8 cellular contexts compared by ENCODE assay signal in the genomic region with DNA sequence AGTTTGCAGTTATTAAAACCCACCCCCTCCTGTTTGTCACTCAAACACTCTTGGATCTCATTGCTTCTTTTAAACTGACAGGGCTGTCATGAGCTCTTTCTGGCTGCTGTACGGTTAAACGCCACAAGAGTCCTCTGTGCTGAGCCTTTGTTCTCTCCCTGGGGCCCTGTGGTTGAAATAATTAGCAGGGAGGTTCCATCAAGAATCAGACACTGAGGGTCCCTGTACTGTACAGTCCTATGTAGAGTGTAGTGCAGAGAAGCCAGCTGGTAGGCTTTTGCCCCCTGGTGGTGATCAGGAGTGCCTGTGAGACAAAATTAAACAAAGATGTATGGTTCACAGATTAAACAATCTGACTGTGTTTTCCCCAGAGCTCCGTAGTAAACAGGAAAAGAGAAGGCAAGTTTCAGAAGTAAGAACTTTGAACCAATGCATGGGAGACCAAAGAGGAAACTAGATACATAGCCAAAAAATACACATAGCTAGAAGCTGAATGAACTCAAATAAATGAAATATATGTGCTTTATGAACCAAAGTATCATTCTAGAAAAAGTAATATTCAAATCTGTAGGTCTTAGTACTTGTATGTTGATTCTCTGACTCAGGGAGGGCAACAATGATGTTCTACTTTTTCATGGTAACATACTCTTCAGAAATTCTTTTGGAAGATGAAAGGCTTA. TPM values are rescaled to one million over a fixed set of nuclear protein-coding genes. Genes with fewer than 3 reads are reported as not detected.
DNase-seq lines count a peak whose midpoint lies in the region; ATAC-seq and TF ChIP-seq lines count a peak whose summit lies in the region.

No MANE protein-coding gene starts in this region.

- TF ChIP-seq EP300 in Ishikawa (IDR thresholded peaks at IDR 0.05; ENCODE audit: borderline replicate concordance), result no peak

- H3K4me1 Mint-ChIP-seq in natural killer cell, result peaks cover 23 to 32% of the 10 kb centered on the region in 2 donors

- H3K4me3 Mint-ChIP-seq in natural killer cell, result no peak overlapping the region

- peaks cover 0 to 2% of the 10 kb centered on the region in 2 donors for H3K27me3 Mint-ChIP-seq in natural killer cell (ENCODE audit: low read depth in 2 of 2)

- peak overlapping the region; percentile 95 for H3K9ac ChIP-seq in OCI-LY1 (ENCODE audit: low read length)

- no peaks in the 10 kb centered on the region for H3K9me3 ChIP-seq in OCI-LY1 (ENCODE audit: low read length)

- no peaks in the 10 kb centered on the region for H4K20me1 ChIP-seq in OCI-LY1 (ENCODE audit: insufficient read depth, low read length)

- peak overlapping the region; percentile 76 for H3K4me3 ChIP-seq in OCI-LY1 (ENCODE audit: low read depth, low read length, poor library complexity, severe bottlenecking)

- peaks cover 30% of the 10 kb centered on the region for H3K79me2 ChIP-seq in OCI-LY1 (ENCODE audit: insufficient read depth, low read length)

- DNase-seq in DMS153 (lab: John Stamatoyannopoulos, UW) (peak; percentile 90), natural killer cell (peak; percentile 35)
- DNase-seq in activated CD8-positive, alpha-beta memory T cell treated with anti-CD3 and anti-CD28 coated beads, Interleukin-2, amount 50 U/mL, for 48 hours, result peak; percentile 68
- peak; percentile 37 to 86 (median 73) for DNase-seq in stimulated activated naive CD4-positive, alpha-beta T cell (lab: John Stamatoyannopoulos, UW)

- H3K36me3 Mint-ChIP-seq in natural killer cell, result no peaks in the 10 kb centered on the region

- peaks cover 5% of the 10 kb centered on the region; the same call in 1 of the 2 replicates for H3K36me3 ChIP-seq in OCI-LY1 (ENCODE audit: insufficient read depth, low read length)

- H3K27ac ChIP-seq in OCI-LY1 (ENCODE audit: low read depth, low read length, poor library complexity, severe bottlenecking), result peak overlapping the region; percentile 93

- ATAC-seq in GM21528 (IDR thresholded peaks at IDR 0.05; ENCODE audit: low FRiP score, unreplicated experiment) (peak; percentile 65), esophagus mucosa (peak; percentile 71), natural killer cell (peak; percentile 57 to 82 (median 63))

- no peaks in the 10 kb centered on the region for H3K27me3 ChIP-seq in OCI-LY1 (ENCODE audit: insufficient read depth, low read length)

- H3F3A ChIP-seq in OCI-LY1 (ENCODE audit: insufficient read depth, low read length), result no peaks in the 10 kb centered on the region

- H2AFZ ChIP-seq in OCI-LY1 (ENCODE audit: low read length), result peak overlapping the region; percentile 59; the same call in 1 of the 2 replicates

- peak overlapping the region; percentile 82 for H3K4me2 ChIP-seq in OCI-LY1 (ENCODE audit: low read length)

- no peaks in the 10 kb centered on the region for H3K9me2 ChIP-seq in OCI-LY1 (ENCODE audit: low read depth, low read length)

- TF ChIP-seq CTCF in OCI-LY1 (IDR thresholded peaks at IDR 0.05; ENCODE audit: low read length), result peak; percentile 96
- TF ChIP-seq CTCF in natural killer cell (IDR thresholded peaks at IDR 0.05), result peak; percentile 88

- TF ChIP-seq RAD21 in Ishikawa (IDR thresholded peaks at IDR 0.05; ENCODE audit: low read depth), result peak; percentile 92

- no peak overlapping the region for H3K27ac Mint-ChIP-seq in natural killer cell

- no peaks in the 10 kb centered on the region for H3K9me3 Mint-ChIP-seq in natural killer cell

- H3K4me1 ChIP-seq in OCI-LY1 (ENCODE audit: insufficient read depth, low read length, severe bottlenecking), result peaks cover 36% of the 10 kb centered on the region

- intact Hi-C loops in natural killer cell (cut with micrococcal nuclease), result loop anchor here (1.0 to 5.0 kb wide), 4 partner anchors 64 to 351 kb away; no protein-coding TSS in a partner anchor

TF ChIP-seq in Ishikawa, 13 proteins besides CTCF, POLR2A, EP300 and RAD21:
- TF ChIP-seq YY1 (IDR thresholded peaks at IDR 0.05; ENCODE audit: low read depth) (no peak), TAF1 (IDR thresholded peaks at IDR 0.05; ENCODE audit: low read depth) (no peak), TCF12 (IDR thresholded peaks at IDR 0.05; ENCODE audit: low read depth) (no peak), TEAD4 (IDR thresholded peaks at IDR 0.05) (no peak), CREB1 (IDR thresholded peaks at IDR 0.05; ENCODE audit: low read depth) (no peak), ZBTB7A (IDR thresholded peaks at IDR 0.05; ENCODE audit: low read depth) (no peak), NFIC (IDR thresholded peaks at IDR 0.05) (no peak), CEBPB (IDR thresholded peaks at IDR 0.05) (no peak), FOXM1 (IDR thresholded peaks at IDR 0.05; ENCODE audit: borderline replicate concordance, low read depth) (no peak)
- TF ChIP-seq, protein P1, sequence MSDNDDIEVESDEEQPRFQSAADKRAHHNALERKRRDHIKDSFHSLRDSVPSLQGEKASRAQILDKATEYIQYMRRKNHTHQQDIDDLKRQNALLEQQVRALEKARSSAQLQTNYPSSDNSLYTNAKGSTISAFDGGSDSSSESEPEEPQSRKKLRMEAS (IDR thresholded peaks at IDR 0.05), result no peak
- TF ChIP-seq, protein P2, sequence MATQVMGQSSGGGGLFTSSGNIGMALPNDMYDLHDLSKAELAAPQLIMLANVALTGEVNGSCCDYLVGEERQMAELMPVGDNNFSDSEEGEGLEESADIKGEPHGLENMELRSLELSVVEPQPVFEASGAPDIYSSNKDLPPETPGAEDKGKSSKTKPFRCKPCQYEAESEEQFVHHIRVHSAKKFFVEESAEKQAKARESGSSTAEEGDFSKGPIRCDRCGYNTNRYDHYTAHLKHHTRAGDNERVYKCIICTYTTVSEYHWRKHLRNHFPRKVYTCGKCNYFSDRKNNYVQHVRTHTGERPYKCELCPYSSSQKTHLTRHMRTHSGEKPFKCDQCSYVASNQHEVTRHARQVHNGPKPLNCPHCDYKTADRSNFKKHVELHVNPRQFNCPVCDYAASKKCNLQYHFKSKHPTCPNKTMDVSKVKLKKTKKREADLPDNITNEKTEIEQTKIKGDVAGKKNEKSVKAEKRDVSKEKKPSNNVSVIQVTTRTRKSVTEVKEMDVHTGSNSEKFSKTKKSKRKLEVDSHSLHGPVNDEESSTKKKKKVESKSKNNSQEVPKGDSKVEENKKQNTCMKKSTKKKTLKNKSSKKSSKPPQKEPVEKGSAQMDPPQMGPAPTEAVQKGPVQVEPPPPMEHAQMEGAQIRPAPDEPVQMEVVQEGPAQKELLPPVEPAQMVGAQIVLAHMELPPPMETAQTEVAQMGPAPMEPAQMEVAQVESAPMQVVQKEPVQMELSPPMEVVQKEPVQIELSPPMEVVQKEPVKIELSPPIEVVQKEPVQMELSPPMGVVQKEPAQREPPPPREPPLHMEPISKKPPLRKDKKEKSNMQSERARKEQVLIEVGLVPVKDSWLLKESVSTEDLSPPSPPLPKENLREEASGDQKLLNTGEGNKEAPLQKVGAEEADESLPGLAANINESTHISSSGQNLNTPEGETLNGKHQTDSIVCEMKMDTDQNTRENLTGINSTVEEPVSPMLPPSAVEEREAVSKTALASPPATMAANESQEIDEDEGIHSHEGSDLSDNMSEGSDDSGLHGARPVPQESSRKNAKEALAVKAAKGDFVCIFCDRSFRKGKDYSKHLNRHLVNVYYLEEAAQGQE (IDR thresholded peaks at IDR 0.05; ENCODE audit: low read depth), result no peak
- TF ChIP-seq, protein P3, sequence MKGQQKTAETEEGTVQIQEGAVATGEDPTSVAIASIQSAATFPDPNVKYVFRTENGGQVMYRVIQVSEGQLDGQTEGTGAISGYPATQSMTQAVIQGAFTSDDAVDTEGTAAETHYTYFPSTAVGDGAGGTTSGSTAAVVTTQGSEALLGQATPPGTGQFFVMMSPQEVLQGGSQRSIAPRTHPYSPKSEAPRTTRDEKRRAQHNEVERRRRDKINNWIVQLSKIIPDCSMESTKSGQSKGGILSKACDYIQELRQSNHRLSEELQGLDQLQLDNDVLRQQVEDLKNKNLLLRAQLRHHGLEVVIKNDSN (IDR thresholded peaks at IDR 0.05), result no peak
TF ChIP-seq in Ishikawa: peak in this region for 0.

RNA-seq across cellular contexts. Expression of a gene that starts 1.4 kb away (rescaled TPM):
- total RNA-seq in esophagus mucosa (17.3 TPM), natural killer cell (100 to 1,000 TPM; 124 to 166 (median 144) TPM)

RNA-seq across cellular contexts. Expression of a gene that starts 10.0 kb away (rescaled TPM):
- total RNA-seq in esophagus mucosa (not detected), natural killer cell (1 to 10 TPM in 1 of 3 donors, under 1 TPM in 2; 0.56 to 1.9 (median 0.58) TPM)

Comparison
In these comparisons a context has a peak if more than half of its experiments do, and no peak if none do; other contexts are left out.
1. Peak in every context shown above with its lines: DNase-seq, ATAC-seq, H3K4me3 ChIP-seq and H3K27ac ChIP-seq.
2. DNase-seq: peak in every context shown above with its lines; median percentile 90 in DMS153; 73 in stimulated activated naive CD4-positive, alpha-beta T cell; 68 in activated CD8-positive, alpha-beta memory T cell treated with anti-CD3 and anti-CD28 coated beads, Interleukin-2, amount 50 U/mL, for 48 hours; 35 in natural killer cell.